In the genomic region with DNA sequence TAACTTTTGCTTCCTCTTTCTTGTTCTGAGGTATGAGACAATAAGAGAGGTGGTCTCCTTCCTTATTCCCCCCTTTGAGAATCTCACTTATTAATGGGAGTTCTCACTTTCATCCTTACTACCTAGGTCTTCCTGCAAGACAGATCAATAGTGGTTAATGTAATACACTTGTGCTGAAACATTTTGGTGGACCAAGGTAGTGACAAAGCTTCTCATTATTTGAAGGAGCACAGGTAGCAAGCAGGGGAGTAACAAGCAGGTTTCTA, we compare ENCODE assay signal across 2 cellular contexts.
TF ChIP-seq lines count a peak whose summit lies in the region.

No MANE protein-coding gene starts in this region.

TF ChIP-seq in liver, 16 proteins besides CTCF, POLR2A, EP300 and RAD21:
- TF ChIP-seq NR2F2 (IDR thresholded peaks at IDR 0.05) (no peak), TAF1 (conservative IDR thresholded peaks at IDR 0.05) (no peak), ATF3 (IDR thresholded peaks at IDR 0.05) (no peak), FOXA2 (IDR thresholded peaks at IDR 0.05) (no peak), JUND (IDR thresholded peaks at IDR 0.05) (no peak), FOXA1 (IDR thresholded peaks at IDR 0.05) (no peak), HNF4G (IDR thresholded peaks at IDR 0.05) (no peak), SP1 (IDR thresholded peaks at IDR 0.05) (no peak), HNF4A (conservative IDR thresholded peaks at IDR 0.05) (no peak), REST (IDR thresholded peaks at IDR 0.05) (no peak), YY1 (IDR thresholded peaks at IDR 0.05) (no peak), RXRA (IDR thresholded peaks at IDR 0.05) (no peak), EGR1 (IDR thresholded peaks at IDR 0.05; ENCODE audit: low read depth in 2 of 2) (no peak), GABPA (IDR thresholded peaks at IDR 0.05 in 1 of 2, conservative IDR thresholded peaks at IDR 0.05 in 1 of 2) (no peak)
- TF ChIP-seq, protein P1, sequence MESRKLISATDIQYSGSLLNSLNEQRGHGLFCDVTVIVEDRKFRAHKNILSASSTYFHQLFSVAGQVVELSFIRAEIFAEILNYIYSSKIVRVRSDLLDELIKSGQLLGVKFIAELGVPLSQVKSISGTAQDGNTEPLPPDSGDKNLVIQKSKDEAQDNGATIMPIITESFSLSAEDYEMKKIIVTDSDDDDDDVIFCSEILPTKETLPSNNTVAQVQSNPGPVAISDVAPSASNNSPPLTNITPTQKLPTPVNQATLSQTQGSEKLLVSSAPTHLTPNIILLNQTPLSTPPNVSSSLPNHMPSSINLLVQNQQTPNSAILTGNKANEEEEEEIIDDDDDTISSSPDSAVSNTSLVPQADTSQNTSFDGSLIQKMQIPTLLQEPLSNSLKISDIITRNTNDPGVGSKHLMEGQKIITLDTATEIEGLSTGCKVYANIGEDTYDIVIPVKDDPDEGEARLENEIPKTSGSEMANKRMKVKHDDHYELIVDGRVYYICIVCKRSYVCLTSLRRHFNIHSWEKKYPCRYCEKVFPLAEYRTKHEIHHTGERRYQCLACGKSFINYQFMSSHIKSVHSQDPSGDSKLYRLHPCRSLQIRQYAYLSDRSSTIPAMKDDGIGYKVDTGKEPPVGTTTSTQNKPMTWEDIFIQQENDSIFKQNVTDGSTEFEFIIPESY (IDR thresholded peaks at IDR 0.05): no peak
- TF ChIP-seq, protein P2, sequence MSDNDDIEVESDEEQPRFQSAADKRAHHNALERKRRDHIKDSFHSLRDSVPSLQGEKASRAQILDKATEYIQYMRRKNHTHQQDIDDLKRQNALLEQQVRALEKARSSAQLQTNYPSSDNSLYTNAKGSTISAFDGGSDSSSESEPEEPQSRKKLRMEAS (IDR thresholded peaks at IDR 0.05): no peak
TF ChIP-seq in liver: peak in this region for 0.

TF ChIP-seq in K562, 482 proteins besides CTCF, POLR2A, EP300 and RAD21 (continues in another document):
- TF ChIP-seq ZNF280A (IDR thresholded peaks at IDR 0.05; ENCODE audit: low read depth, partially characterized antibody) (peak; percentile 67), CBX5 (IDR thresholded peaks at IDR 0.05; ENCODE audit: borderline replicate concordance, low read depth) (peak; percentile 91), ZNF140 (CRISPR knock-in tag; IDR thresholded peaks at IDR 0.05) (no peak), CBX3 (IDR thresholded peaks at IDR 0.05; ENCODE audit: borderline replicate concordance in 1 of 2, low read length in 2 of 2) (peak in 1 of 2 experiments; percentile 89; a peak in 1 of 3 replicates), ZNF436 (CRISPR knock-in tag; IDR thresholded peaks at IDR 0.05) (no peak), ZNF444 (CRISPR knock-in tag; IDR thresholded peaks at IDR 0.05) (no peak), PHB (CRISPR knock-in tag; IDR thresholded peaks at IDR 0.05) (no peak), SLC30A9 (CRISPR knock-in tag; IDR thresholded peaks at IDR 0.05) (no peak), SUPT5H (IDR thresholded peaks at IDR 0.05) (no peak), CEBPG (CRISPR knock-in tag; IDR thresholded peaks at IDR 0.05) (no peak), CEBPG (tag; conservative IDR thresholded peaks at IDR 0.05 in 1 of 2, IDR thresholded peaks at IDR 0.05 in 1 of 2) (no peak), XRCC3 (IDR thresholded peaks at IDR 0.05) (peak; percentile 64; the same call in 1 of the 2 replicates), BDP1 (IDR thresholded peaks at IDR 0.05; ENCODE audit: insufficient read depth, insufficient read length) (no peak), POLR3G (IDR thresholded peaks at IDR 0.05; ENCODE audit: extremely low read depth, insufficient read length, insufficient replicate concordance) (no peak), TRIM28 (IDR thresholded peaks at IDR 0.05) (peak; percentile 93), MCM5 (IDR thresholded peaks at IDR 0.05; ENCODE audit: low read depth) (no peak), CTCFL (IDR thresholded peaks at IDR 0.05; ENCODE audit: borderline replicate concordance, insufficient read depth, low read depth, low read length, poor library complexity, severe bottlenecking) (no peak), TCF3 (CRISPR knock-in tag; IDR thresholded peaks at IDR 0.05) (no peak), ZNF274 (IDR thresholded peaks at IDR 0.05; ENCODE audit: borderline replicate concordance, low read depth, low read length) (peak; percentile 81), TEAD4 (IDR thresholded peaks at IDR 0.05; ENCODE audit: low read length) (no peak), TEAD4 (CRISPR knock-in tag; IDR thresholded peaks at IDR 0.05; ENCODE audit: borderline replicate concordance) (no peak), ZEB2 (IDR thresholded peaks at IDR 0.05) (peak; percentile 48; the same call in 1 of the 2 replicates), SAP30 (IDR thresholded peaks at IDR 0.05; ENCODE audit: borderline replicate concordance, insufficient read depth, low read depth, low read length, poor library complexity, severe bottlenecking) (no peak), SMAD2 (IDR thresholded peaks at IDR 0.05; ENCODE audit: low read depth, low read length) (no peak), ZNF354B (CRISPR knock-in tag; IDR thresholded peaks at IDR 0.05) (no peak), E2F8 (IDR thresholded peaks at IDR 0.05; ENCODE audit: low read depth, partially characterized antibody) (no peak), TRIM24 (IDR thresholded peaks at IDR 0.05) (peak in 1 of 2 experiments; percentile 70; a peak in 2 of 4 replicates), HMG20A (CRISPR knock-in tag; conservative IDR thresholded peaks at IDR 0.05) (no peak), ZNF79 (CRISPR knock-in tag; IDR thresholded peaks at IDR 0.05; ENCODE audit: low read depth) (no peak), TFAP4 (CRISPR knock-in tag; IDR thresholded peaks at IDR 0.05; ENCODE audit: borderline replicate concordance) (no peak), NR2F6 (CRISPR knock-in tag; IDR thresholded peaks at IDR 0.05) (no peak), ZNF780A (CRISPR knock-in tag; IDR thresholded peaks at IDR 0.05) (no peak)
- TF ChIP-seq, protein P3, sequence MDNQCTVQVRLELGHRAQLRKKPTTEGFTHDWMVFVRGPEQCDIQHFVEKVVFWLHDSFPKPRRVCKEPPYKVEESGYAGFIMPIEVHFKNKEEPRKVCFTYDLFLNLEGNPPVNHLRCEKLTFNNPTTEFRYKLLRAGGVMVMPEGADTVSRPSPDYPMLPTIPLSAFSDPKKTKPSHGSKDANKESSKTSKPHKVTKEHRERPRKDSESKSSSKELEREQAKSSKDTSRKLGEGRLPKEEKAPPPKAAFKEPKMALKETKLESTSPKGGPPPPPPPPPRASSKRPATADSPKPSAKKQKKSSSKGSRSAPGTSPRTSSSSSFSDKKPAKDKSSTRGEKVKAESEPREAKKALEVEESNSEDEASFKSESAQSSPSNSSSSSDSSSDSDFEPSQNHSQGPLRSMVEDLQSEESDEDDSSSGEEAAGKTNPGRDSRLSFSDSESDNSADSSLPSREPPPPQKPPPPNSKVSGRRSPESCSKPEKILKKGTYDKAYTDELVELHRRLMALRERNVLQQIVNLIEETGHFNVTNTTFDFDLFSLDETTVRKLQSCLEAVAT (IDR thresholded peaks at IDR 0.05): no peak
- TF ChIP-seq, protein P4, sequence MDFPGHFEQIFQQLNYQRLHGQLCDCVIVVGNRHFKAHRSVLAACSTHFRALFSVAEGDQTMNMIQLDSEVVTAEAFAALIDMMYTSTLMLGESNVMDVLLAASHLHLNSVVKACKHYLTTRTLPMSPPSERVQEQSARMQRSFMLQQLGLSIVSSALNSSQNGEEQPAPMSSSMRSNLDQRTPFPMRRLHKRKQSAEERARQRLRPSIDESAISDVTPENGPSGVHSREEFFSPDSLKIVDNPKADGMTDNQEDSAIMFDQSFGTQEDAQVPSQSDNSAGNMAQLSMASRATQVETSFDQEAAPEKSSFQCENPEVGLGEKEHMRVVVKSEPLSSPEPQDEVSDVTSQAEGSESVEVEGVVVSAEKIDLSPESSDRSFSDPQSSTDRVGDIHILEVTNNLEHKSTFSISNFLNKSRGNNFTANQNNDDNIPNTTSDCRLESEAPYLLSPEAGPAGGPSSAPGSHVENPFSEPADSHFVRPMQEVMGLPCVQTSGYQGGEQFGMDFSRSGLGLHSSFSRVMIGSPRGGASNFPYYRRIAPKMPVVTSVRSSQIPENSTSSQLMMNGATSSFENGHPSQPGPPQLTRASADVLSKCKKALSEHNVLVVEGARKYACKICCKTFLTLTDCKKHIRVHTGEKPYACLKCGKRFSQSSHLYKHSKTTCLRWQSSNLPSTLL (IDR thresholded peaks at IDR 0.05): no peak
- TF ChIP-seq, protein P5, sequence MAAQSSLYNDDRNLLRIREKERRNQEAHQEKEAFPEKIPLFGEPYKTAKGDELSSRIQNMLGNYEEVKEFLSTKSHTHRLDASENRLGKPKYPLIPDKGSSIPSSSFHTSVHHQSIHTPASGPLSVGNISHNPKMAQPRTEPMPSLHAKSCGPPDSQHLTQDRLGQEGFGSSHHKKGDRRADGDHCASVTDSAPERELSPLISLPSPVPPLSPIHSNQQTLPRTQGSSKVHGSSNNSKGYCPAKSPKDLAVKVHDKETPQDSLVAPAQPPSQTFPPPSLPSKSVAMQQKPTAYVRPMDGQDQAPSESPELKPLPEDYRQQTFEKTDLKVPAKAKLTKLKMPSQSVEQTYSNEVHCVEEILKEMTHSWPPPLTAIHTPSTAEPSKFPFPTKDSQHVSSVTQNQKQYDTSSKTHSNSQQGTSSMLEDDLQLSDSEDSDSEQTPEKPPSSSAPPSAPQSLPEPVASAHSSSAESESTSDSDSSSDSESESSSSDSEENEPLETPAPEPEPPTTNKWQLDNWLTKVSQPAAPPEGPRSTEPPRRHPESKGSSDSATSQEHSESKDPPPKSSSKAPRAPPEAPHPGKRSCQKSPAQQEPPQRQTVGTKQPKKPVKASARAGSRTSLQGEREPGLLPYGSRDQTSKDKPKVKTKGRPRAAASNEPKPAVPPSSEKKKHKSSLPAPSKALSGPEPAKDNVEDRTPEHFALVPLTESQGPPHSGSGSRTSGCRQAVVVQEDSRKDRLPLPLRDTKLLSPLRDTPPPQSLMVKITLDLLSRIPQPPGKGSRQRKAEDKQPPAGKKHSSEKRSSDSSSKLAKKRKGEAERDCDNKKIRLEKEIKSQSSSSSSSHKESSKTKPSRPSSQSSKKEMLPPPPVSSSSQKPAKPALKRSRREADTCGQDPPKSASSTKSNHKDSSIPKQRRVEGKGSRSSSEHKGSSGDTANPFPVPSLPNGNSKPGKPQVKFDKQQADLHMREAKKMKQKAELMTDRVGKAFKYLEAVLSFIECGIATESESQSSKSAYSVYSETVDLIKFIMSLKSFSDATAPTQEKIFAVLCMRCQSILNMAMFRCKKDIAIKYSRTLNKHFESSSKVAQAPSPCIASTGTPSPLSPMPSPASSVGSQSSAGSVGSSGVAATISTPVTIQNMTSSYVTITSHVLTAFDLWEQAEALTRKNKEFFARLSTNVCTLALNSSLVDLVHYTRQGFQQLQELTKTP (IDR thresholded peaks at IDR 0.05; ENCODE audit: low read depth in 1 of 2, partially characterized antibody in 2 of 2): peak in 1 of 2 experiments; percentile 35
- TF ChIP-seq, protein P6, sequence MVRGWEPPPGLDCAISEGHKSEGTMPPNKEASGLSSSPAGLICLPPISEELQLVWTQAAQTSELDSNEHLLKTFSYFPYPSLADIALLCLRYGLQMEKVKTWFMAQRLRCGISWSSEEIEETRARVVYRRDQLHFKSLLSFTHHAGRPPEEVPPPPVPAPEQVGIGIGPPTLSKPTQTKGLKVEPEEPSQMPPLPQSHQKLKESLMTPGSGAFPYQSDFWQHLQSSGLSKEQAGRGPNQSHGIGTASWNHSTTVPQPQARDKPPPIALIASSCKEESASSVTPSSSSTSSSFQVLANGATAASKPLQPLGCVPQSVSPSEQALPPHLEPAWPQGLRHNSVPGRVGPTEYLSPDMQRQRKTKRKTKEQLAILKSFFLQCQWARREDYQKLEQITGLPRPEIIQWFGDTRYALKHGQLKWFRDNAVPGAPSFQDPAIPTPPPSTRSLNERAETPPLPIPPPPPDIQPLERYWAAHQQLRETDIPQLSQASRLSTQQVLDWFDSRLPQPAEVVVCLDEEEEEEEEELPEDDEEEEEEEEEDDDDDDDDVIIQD (CRISPR knock-in tag; IDR thresholded peaks at IDR 0.05): no peak
